25 cellular contexts compared by ENCODE assay signal in the genomic region with DNA sequence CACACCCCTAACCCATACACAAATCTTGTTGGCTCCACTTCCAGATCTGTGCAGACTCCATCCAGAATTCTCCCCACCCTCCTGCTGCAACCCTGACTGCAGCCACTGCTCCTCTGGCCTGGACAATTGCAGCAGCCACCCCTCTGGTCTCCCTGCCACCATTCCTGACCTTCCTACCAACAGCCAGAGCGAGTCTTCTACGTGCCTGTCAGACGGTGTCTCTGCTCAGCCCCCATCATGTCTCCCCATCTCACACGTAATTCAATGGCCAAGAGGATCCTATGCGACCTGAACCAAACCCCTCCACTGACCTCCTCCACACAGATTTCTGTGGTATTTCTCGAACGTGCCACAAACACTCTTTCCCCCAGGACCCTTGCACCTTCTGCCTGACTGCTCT.
A peak's percentile ranks its signal among the peaks of the same experiment; 100 is the strongest.
DNase-seq lines count a peak whose midpoint lies in the region; ATAC-seq, FAIRE-seq and TF ChIP-seq lines count a peak whose summit lies in the region.
"Had no signal": no experiment of that assay in that cellular context is flagged by ENCODE, and none has a peak within 500 bp of the region (broad histone marks: within the 10 kb centered on the region; RNA-seq: fewer than 3 reads in every experiment).

No MANE protein-coding gene starts in this region.

- no peak for FAIRE-seq in H1 (lab: Jason Lieb, UNC)
- FAIRE-seq: D721Med had no signal

- H3K9ac ChIP-seq in H1 (replicated peaks in 1 of 4; ENCODE audit: extremely low read depth in 1 of 4, low read depth in 3 of 4, low read length in 3 of 4): no peak overlapping the region
- H3K9ac ChIP-seq: GM23248 had no signal

- 80% methylated on average over 6 of the region's 7 CpGs; no CpG with 5 or more reads in 1 of the 2 experiments for WGBS in H1 (ENCODE audit: extremely low coverage in 1 of 2, insufficient coverage in 1 of 2, insufficient read length in 1 of 2, insufficient replicate concordance in 2 of 2, low coverage in 1 of 2, low lambda C conversion rate in 2 of 2, missing lambda C conversion rate in 1 of 2), 2 experiments

- no peak for TF ChIP-seq CTCF in activated CD8-positive, alpha-beta T cell treated with anti-CD3 and anti-CD28 coated beads for 36 hours (IDR thresholded peaks at IDR 0.05)
- TF ChIP-seq CTCF in CD14-positive monocyte (IDR thresholded peaks at IDR 0.05) (no peak), H1 (IDR thresholded peaks at IDR 0.05; ENCODE audit: control extremely low read depth in 1 of 3, insufficient read depth in 1 of 3, low read depth in 1 of 3, low read length in 3 of 3) (no peak), osteocyte (IDR thresholded peaks at IDR 0.05) (no peak), foreskin keratinocyte (conservative IDR thresholded peaks at IDR 0.05) (no peak)

- intact Hi-C loops in activated CD8-positive, alpha-beta T cell treated with anti-CD3 and anti-CD28 coated beads for 36 hours (cut with micrococcal nuclease): no loop called here
- intact Hi-C loops in CD14-positive monocyte (cut with micrococcal nuclease): no loop called here

- H4K8ac ChIP-seq in H1 (ENCODE audit: extremely low read depth, insufficient read depth, low read length): peak overlapping the region; percentile 12; the same call in 1 of the 2 replicates

- H3K36me3 ChIP-seq in H1 (ENCODE audit: control insufficient read depth in 2 of 4, insufficient read depth in 4 of 4, low read length in 3 of 4): no peaks in the 10 kb centered on the region
- H3K36me3 ChIP-seq: HAP-1, MG63, SJCRH30 had no signal

- H4K5ac ChIP-seq in H1 (ENCODE audit: insufficient read length, low read depth, low read length): no peak overlapping the region

- CTCF ChIA-PET in activated CD8-positive, alpha-beta T cell treated with anti-CD3 and anti-CD28 coated beads, Interleukin-2, amount 10 ng/mL, durations not matched to agents 7 days and 5 days (lab: Charles Lee): no interaction called here
- CTCF ChIA-PET in activated CD8-positive, alpha-beta T cell treated with anti-CD3 and anti-CD28 coated beads for 36 hours (lab: Charles Lee): no interaction called here
- CTCF ChIA-PET in H1 (lab: Charles Lee; ENCODE audit: partially characterized antibody): no interaction called here

- H3K23ac ChIP-seq in H1 (ENCODE audit: insufficient read length): no peak overlapping the region

- no peaks in the 10 kb centered on the region for H3K36me3 Mint-ChIP-seq in activated CD8-positive, alpha-beta T cell treated with anti-CD3 and anti-CD28 coated beads, Interleukin-2, amount 10 ng/mL, durations not matched to agents 7 days and 5 days (ENCODE audit: low read depth)
- no peaks in the 10 kb centered on the region for H3K36me3 Mint-ChIP-seq in activated CD8-positive, alpha-beta T cell treated with anti-CD3 and anti-CD28 coated beads for 36 hours (ENCODE audit: low read depth)
- no peaks in the 10 kb centered on the region for H3K36me3 Mint-ChIP-seq in CD14-positive monocyte
- no peaks in the 10 kb centered on the region for H3K36me3 Mint-ChIP-seq in osteocyte (ENCODE audit: unreplicated experiment)
- no peaks in the 10 kb centered on the region for H3K36me3 Mint-ChIP-seq in activated T-cell treated with anti-CD3 and anti-CD28 coated beads, Interleukin-2, amount 50 U/mL, for 72 hours (ENCODE audit: insufficient read depth in 2 of 2)
- H3K36me3 Mint-ChIP-seq: CD4-positive, CD25-positive, alpha-beta regulatory T cell had no signal

- no peak overlapping the region for H2BK120ac ChIP-seq in H1 (replicated peaks; ENCODE audit: low read depth, low read length)

- H3K27ac Mint-ChIP-seq in activated CD8-positive, alpha-beta T cell treated with anti-CD3 and anti-CD28 coated beads, Interleukin-2, amount 10 ng/mL, durations not matched to agents 7 days and 5 days: no peak overlapping the region
- H3K27ac Mint-ChIP-seq in activated CD8-positive, alpha-beta T cell treated with anti-CD3 and anti-CD28 coated beads for 36 hours: no peak overlapping the region
- H3K27ac Mint-ChIP-seq in CD14-positive monocyte: no peak overlapping the region
- no peak overlapping the region for H3K27ac Mint-ChIP-seq in osteocyte (ENCODE audit: unreplicated experiment)
- H3K27ac Mint-ChIP-seq in activated T-cell treated with anti-CD3 and anti-CD28 coated beads, Interleukin-2, amount 50 U/mL, for 72 hours: no peak overlapping the region
- H3K27ac Mint-ChIP-seq: CD4-positive, CD25-positive, alpha-beta regulatory T cell; HFFc6 had no signal

- no peak overlapping the region for H4K91ac ChIP-seq in H1 (replicated peaks; ENCODE audit: insufficient read length, low read length)

- no peak overlapping the region for H3K14ac ChIP-seq in H1 (ENCODE audit: insufficient read length)

- no peak overlapping the region for H3K4me3 Mint-ChIP-seq in activated CD8-positive, alpha-beta T cell treated with anti-CD3 and anti-CD28 coated beads, Interleukin-2, amount 10 ng/mL, durations not matched to agents 7 days and 5 days
- H3K4me3 Mint-ChIP-seq in activated CD8-positive, alpha-beta T cell treated with anti-CD3 and anti-CD28 coated beads for 36 hours: no peak overlapping the region
- H3K4me3 Mint-ChIP-seq in CD14-positive monocyte: no peak overlapping the region
- H3K4me3 Mint-ChIP-seq in osteocyte (ENCODE audit: unreplicated experiment): no peak overlapping the region
- no peak overlapping the region for H3K4me3 Mint-ChIP-seq in activated T-cell treated with anti-CD3 and anti-CD28 coated beads, Interleukin-2, amount 50 U/mL, for 72 hours
- H3K4me3 Mint-ChIP-seq: CD4-positive, CD25-positive, alpha-beta regulatory T cell; HFFc6 had no signal

- no peak overlapping the region for H3K4me3 ChIP-seq in H1 (ENCODE audit: extremely low read depth in 1 of 4, insufficient read depth in 2 of 4, low read depth in 3 of 4, low read length in 4 of 4)
- H3K4me3 ChIP-seq: GM23248, HAP-1, MG63, SJCRH30 had no signal

- H3K9me3 Mint-ChIP-seq in activated CD8-positive, alpha-beta T cell treated with anti-CD3 and anti-CD28 coated beads, Interleukin-2, amount 10 ng/mL, durations not matched to agents 7 days and 5 days (ENCODE audit: insufficient read depth): no peaks in the 10 kb centered on the region
- no peaks in the 10 kb centered on the region for H3K9me3 Mint-ChIP-seq in activated CD8-positive, alpha-beta T cell treated with anti-CD3 and anti-CD28 coated beads for 36 hours
- no peaks in the 10 kb centered on the region for H3K9me3 Mint-ChIP-seq in CD14-positive monocyte
- H3K9me3 Mint-ChIP-seq in osteocyte (ENCODE audit: unreplicated experiment): no peaks in the 10 kb centered on the region
- H3K9me3 Mint-ChIP-seq in activated T-cell treated with anti-CD3 and anti-CD28 coated beads, Interleukin-2, amount 50 U/mL, for 72 hours: no peaks in the 10 kb centered on the region
- H3K9me3 Mint-ChIP-seq: HFFc6 had no signal

- H3K4me1 Mint-ChIP-seq in activated CD8-positive, alpha-beta T cell treated with anti-CD3 and anti-CD28 coated beads, Interleukin-2, amount 10 ng/mL, durations not matched to agents 7 days and 5 days (ENCODE audit: low read depth): peaks cover 18% of the 10 kb centered on the region
- H3K4me1 Mint-ChIP-seq in activated CD8-positive, alpha-beta T cell treated with anti-CD3 and anti-CD28 coated beads for 36 hours (ENCODE audit: low read depth): peaks cover 24% of the 10 kb centered on the region
- no peaks in the 10 kb centered on the region for H3K4me1 Mint-ChIP-seq in CD14-positive monocyte
- H3K4me1 Mint-ChIP-seq in osteocyte (ENCODE audit: unreplicated experiment): no peaks in the 10 kb centered on the region
- peaks cover 39% of the 10 kb centered on the region for H3K4me1 Mint-ChIP-seq in activated T-cell treated with anti-CD3 and anti-CD28 coated beads, Interleukin-2, amount 50 U/mL, for 72 hours (ENCODE audit: low read depth)
- H3K4me1 Mint-ChIP-seq: CD4-positive, CD25-positive, alpha-beta regulatory T cell had no signal

- POLR2A ChIA-PET in activated CD8-positive, alpha-beta T cell treated with anti-CD3 and anti-CD28 coated beads, Interleukin-2, amount 10 ng/mL, durations not matched to agents 7 days and 5 days (lab: Charles Lee): no interaction called here
- POLR2A ChIA-PET in activated CD8-positive, alpha-beta T cell treated with anti-CD3 and anti-CD28 coated beads for 36 hours (lab: Charles Lee): no interaction called here
- POLR2A ChIA-PET in H1 (lab: Charles Lee; ENCODE audit: partially characterized antibody): no interaction called here

- H3K18ac ChIP-seq in H1 (ENCODE audit: extremely low read depth, low read length): no peak overlapping the region

- no peak for TF ChIP-seq EP300 in H1 (IDR thresholded peaks at IDR 0.05; ENCODE audit: borderline replicate concordance in 1 of 2, low read depth in 2 of 2, low read length in 2 of 2)

- H2BK5ac ChIP-seq in H1 (ENCODE audit: low read depth, low read length): no peak overlapping the region

- H2BK20ac ChIP-seq in H1 (ENCODE audit: low read length): no peak overlapping the region

- H3K56ac ChIP-seq in H1 (replicated peaks; ENCODE audit: insufficient read length, low read depth, low read length): no peak overlapping the region

- H3K4me1 ChIP-seq in H1 (replicated peaks in 1 of 4; ENCODE audit: control insufficient read depth in 3 of 4, insufficient read depth in 4 of 4, low read length in 3 of 4) (peaks cover 0 to 4% (median 2%) of the 10 kb centered on the region in 4 experiments; a peak in 2 of 7 replicates), foreskin keratinocyte (no peaks in the 10 kb centered on the region)
- H3K4me1 ChIP-seq: HAP-1, SJCRH30 had no signal

- no peak for TF ChIP-seq POLR2A in H1 (IDR thresholded peaks at IDR 0.05; ENCODE audit: control extremely low read depth in 1 of 2, low read depth in 2 of 2, low read length in 2 of 2)

- H3K23me2 ChIP-seq in H1 (ENCODE audit: low read depth, low read length): no peaks in the 10 kb centered on the region

- no peak overlapping the region for H2AK5ac ChIP-seq in H1 (ENCODE audit: low read depth, low read length)

- no peak for ATAC-seq in activated CD8-positive, alpha-beta T cell treated with anti-CD3 and anti-CD28 coated beads, Interleukin-2, amount 10 ng/mL, durations not matched to agents 7 days and 5 days
- ATAC-seq in activated CD8-positive, alpha-beta T cell treated with anti-CD3 and anti-CD28 coated beads for 36 hours: no peak
- ATAC-seq in activated T-cell treated with anti-CD3 and anti-CD28 coated beads, Interleukin-2, amount 50 U/mL, for 72 hours (replicated peaks in 1 of 2): no peak
- ATAC-seq in foreskin keratinocyte: no peak
- ATAC-seq: PC-3 had no signal

- H2BK12ac ChIP-seq in H1 (ENCODE audit: low read depth, low read length): no peak overlapping the region

- H3K27me3 Mint-ChIP-seq in activated CD8-positive, alpha-beta T cell treated with anti-CD3 and anti-CD28 coated beads, Interleukin-2, amount 10 ng/mL, durations not matched to agents 7 days and 5 days (ENCODE audit: low read depth): peaks cover 39% of the 10 kb centered on the region
- peaks cover 27% of the 10 kb centered on the region for H3K27me3 Mint-ChIP-seq in activated CD8-positive, alpha-beta T cell treated with anti-CD3 and anti-CD28 coated beads for 36 hours
- peaks cover 12 to 38% (median 23%) of the 10 kb centered on the region in 3 donors for H3K27me3 Mint-ChIP-seq in CD14-positive monocyte (ENCODE audit: low read depth in 3 of 3)
- peaks cover 11% of the 10 kb centered on the region for H3K27me3 Mint-ChIP-seq in osteocyte (ENCODE audit: unreplicated experiment)
- H3K27me3 Mint-ChIP-seq in activated T-cell treated with anti-CD3 and anti-CD28 coated beads, Interleukin-2, amount 50 U/mL, for 72 hours (ENCODE audit: low read depth): peaks cover 76% of the 10 kb centered on the region

- H3K27me3 ChIP-seq in H1 (replicated peaks in 1 of 4; ENCODE audit: control insufficient read depth in 3 of 4, extremely low read depth in 1 of 4, insufficient read depth in 3 of 4, low read length in 3 of 4): no peaks in the 10 kb centered on the region
- peaks cover 5% of the 10 kb centered on the region for H3K27me3 ChIP-seq in foreskin keratinocyte
- H3K27me3 ChIP-seq: MG63 had no signal

- no peaks in the 10 kb centered on the region for H3K79me2 ChIP-seq in H1 (ENCODE audit: control insufficient read depth in 1 of 2, insufficient read depth in 2 of 2, low read length in 2 of 2)

- TF ChIP-seq RAD21 in H1 (IDR thresholded peaks at IDR 0.05 in 1 of 2, conservative IDR thresholded peaks at IDR 0.05 in 1 of 2; ENCODE audit: low read depth in 2 of 2, low read length in 2 of 2): no peak

- peak; percentile 4 for DNase-seq in activated CD8-positive, alpha-beta T cell treated with anti-CD3 and anti-CD28 coated beads, Interleukin-2, amount 10 ng/mL, durations not matched to agents 7 days and 5 days
- no peak for DNase-seq in activated CD8-positive, alpha-beta T cell treated with anti-CD3 and anti-CD28 coated beads for 36 hours
- DNase-seq in CD14-positive monocyte (ENCODE audit: low spot score): peak; percentile 13
- DNase-seq in H1 (ENCODE audit: low read depth in 1 of 2, low spot score in 2 of 2): peak in 1 of 2 experiments; percentile 26
- peak; percentile 65 for DNase-seq in osteocyte (ENCODE audit: extremely low spot score, unreplicated experiment)
- no peak for DNase-seq in SIG-M5 treated with dmso at 0.1 percent for 504 hours (lab: John Stamatoyannopoulos, UW; ENCODE audit: unreplicated experiment)
- no peak for DNase-seq in activated T-cell treated with anti-CD3 and anti-CD28 coated beads, Interleukin-2, amount 50 U/mL, for 72 hours
- no peak for DNase-seq in foreskin keratinocyte
- DNase-seq: 8988T; ACHN; CD4-positive, CD25-positive, alpha-beta regulatory T cell; GM23248; HFFc6; IMR-90; KG1; MG63; NCI-H2029; NCI-H446 treated with DMSO at 0.1 percent for 48 hours; NCI-H526; NCI-H82; NK-92 treated with Interleukin-12 subunit alpha and Interleukin-12 subunit beta, amount 100 ng/mL, for 24 hours; PC-3; SJCRH30 had no signal

- no peak overlapping the region for H2AFZ ChIP-seq in H1 (ENCODE audit: low read length)
- H2AFZ ChIP-seq: GM23248 had no signal

- H3K9me3 ChIP-seq in H1 (ENCODE audit: insufficient read depth in 2 of 2, low read depth in 1 of 2, low read length in 1 of 2): 0 out of 4 replicates have a peak, but pooled peaks cover 0 to 1% of the 10 kb centered on the region in 2 experiments
- H3K9me3 ChIP-seq: HAP-1, MG63, SJCRH30 had no signal

- H2BK15ac ChIP-seq in H1 (ENCODE audit: low read length): no peak overlapping the region

- H3K27ac ChIP-seq in H1 (ENCODE audit: low read depth, low read length) (no peak overlapping the region), foreskin keratinocyte (no peak overlapping the region)
- H3K27ac ChIP-seq: GM23248, SJCRH30 had no signal

- H4K20me1 ChIP-seq in H1 (replicated peaks in 1 of 2; ENCODE audit: control insufficient read depth in 1 of 2, insufficient read depth in 2 of 2, low read length in 2 of 2): no peaks in the 10 kb centered on the region

- H3K4ac ChIP-seq in H1 (replicated peaks; ENCODE audit: insufficient read length, low read depth, low read length): no peak overlapping the region

- H3K79me1 ChIP-seq in H1 (ENCODE audit: low read depth, low read length): no peaks in the 10 kb centered on the region

- no peak overlapping the region for H3K4me2 ChIP-seq in H1 (ENCODE audit: insufficient read depth in 1 of 2, low read depth in 2 of 2, low read length in 2 of 2)

Comparison
In these comparisons a context has a peak if more than half of its experiments do, and no peak if none do; other contexts are left out.
1. DNase-seq: peak in activated CD8-positive, alpha-beta T cell treated with anti-CD3 and anti-CD28 coated beads, Interleukin-2, amount 10 ng/mL, durations not matched to agents 7 days and 5 days (single experiment), CD14-positive monocyte (single experiment) and osteocyte (single experiment); none in activated CD8-positive, alpha-beta T cell treated with anti-CD3 and anti-CD28 coated beads for 36 hours (single experiment), SIG-M5 treated with dmso at 0.1 percent for 504 hours (single experiment), activated T-cell treated with anti-CD3 and anti-CD28 coated beads, Interleukin-2, amount 50 U/mL, for 72 hours (0 of 2) and foreskin keratinocyte (0 of 2).